27 cellular contexts compared by ENCODE assay signal in genomic region chr10:85900060-85900459, GRCh38.
"Had no signal": no experiment of that assay in that cellular context is flagged by ENCODE, and none has a peak within 500 bp of the region (broad histone marks: within the 10 kb centered on the region; RNA-seq: fewer than 3 reads in every experiment).

No MANE protein-coding gene starts in this region.

- H3K4me3 ChIP-seq: hepatocyte, left ventricle myocardium inferior, lung, pancreas, prostate gland, sigmoid colon, spleen, tibial nerve, uterus had no signal

- H3K27me3 Mint-ChIP-seq: type B pancreatic cell had no signal

- ATAC-seq: natural killer cell; pancreas; right cardiac atrium; stimulated activated memory B cell treated with anti-CD40 and anti-IgM and Interleukin-4, amounts not matched to agents 10 μg/mL and 1 μg/mL and 100 μg/mL, for 72 hours; stimulated activated naive CD8-positive, alpha-beta T cell treated with anti-CD3 and anti-CD28 coated beads, Interleukin-15, amount 100 ng/mL, for 72 hours had no signal

- H3K9me3 ChIP-seq: left ventricle myocardium inferior, pancreas, prostate gland, sigmoid colon, spleen, tibial nerve, uterus had no signal

- H3K36me3 Mint-ChIP-seq: mesothelial cell of epicardium; naive B cell; natural killer cell; stimulated activated memory B cell treated with anti-CD40 and anti-IgM and Interleukin-4, amounts not matched to agents 10 μg/mL and 1 μg/mL and 100 μg/mL, for 72 hours; type B pancreatic cell had no signal

- H3K4me1 ChIP-seq: left ventricle myocardium inferior, pancreas, prostate gland, sigmoid colon, spleen, tibial nerve, uterus had no signal

- H3K4me3 Mint-ChIP-seq: mesothelial cell of epicardium; naive B cell; natural killer cell; nephron progenitor cell; stimulated activated memory B cell treated with anti-CD40 and anti-IgM and Interleukin-4, amounts not matched to agents 10 μg/mL and 1 μg/mL and 100 μg/mL, for 72 hours; stimulated activated naive CD8-positive, alpha-beta T cell treated with anti-CD3 and anti-CD28 coated beads, Interleukin-15, amount 100 ng/mL, for 72 hours; type B pancreatic cell had no signal

- H3K4me2 ChIP-seq: hepatocyte had no signal

- DNase-seq: islet precursor cell; left ventricle myocardium inferior; mesendoderm; naive B cell; natural killer cell; nephron progenitor cell; pancreas; posterior cingulate gyrus; retina; right cardiac atrium; sigmoid colon; small intestine; spleen; stimulated activated CD4-positive, alpha-beta T cell treated with anti-CD3 and anti-CD28 coated beads, Interleukin-2, amount 100 ng/mL, for 48 hours; stimulated activated CD4-positive, alpha-beta T cell treated with anti-CD3 and anti-CD28 coated beads, Interleukin-4, amount 100 ng/mL, for 4 hours; stimulated activated CD8-positive, alpha-beta memory T cell treated with anti-CD3 and anti-CD28 coated beads, Interleukin-4, amount 100 ng/mL, for 48 hours; stimulated activated naive CD4-positive, alpha-beta T cell treated with Interleukin-2 at 50 U/mL for 16 hours; stimulated activated naive CD8-positive, alpha-beta T cell treated with anti-CD3 and anti-CD28 coated beads, Interleukin-15, amount 100 ng/mL, for 72 hours; substantia nigra; uterus had no signal

- H3K27ac Mint-ChIP-seq: mesothelial cell of epicardium; naive B cell; natural killer cell; nephron progenitor cell; stimulated activated memory B cell treated with anti-CD40 and anti-IgM and Interleukin-4, amounts not matched to agents 10 μg/mL and 1 μg/mL and 100 μg/mL, for 72 hours; stimulated activated naive CD8-positive, alpha-beta T cell treated with anti-CD3 and anti-CD28 coated beads, Interleukin-15, amount 100 ng/mL, for 72 hours; type B pancreatic cell had no signal

- H3K4me1 Mint-ChIP-seq: mesothelial cell of epicardium; naive B cell; natural killer cell; nephron progenitor cell; stimulated activated memory B cell treated with anti-CD40 and anti-IgM and Interleukin-4, amounts not matched to agents 10 μg/mL and 1 μg/mL and 100 μg/mL, for 72 hours; stimulated activated naive CD8-positive, alpha-beta T cell treated with anti-CD3 and anti-CD28 coated beads, Interleukin-15, amount 100 ng/mL, for 72 hours had no signal

- H3K79me2 ChIP-seq: hepatocyte had no signal

- H3K36me3 ChIP-seq: left ventricle myocardium inferior, pancreas, prostate gland, sigmoid colon, spleen, tibial nerve, uterus had no signal

- H3K9me3 Mint-ChIP-seq: mesothelial cell of epicardium; nephron progenitor cell; stimulated activated memory B cell treated with anti-CD40 and anti-IgM and Interleukin-4, amounts not matched to agents 10 μg/mL and 1 μg/mL and 100 μg/mL, for 72 hours; type B pancreatic cell had no signal

- H2AFZ ChIP-seq: hepatocyte had no signal

- H3K27ac ChIP-seq: hepatocyte, left ventricle myocardium inferior, pancreas, prostate gland, sigmoid colon, spleen, tibial nerve, uterus had no signal

- H3K27me3 ChIP-seq: hepatocyte, pancreas, sigmoid colon, tibial nerve, uterus had no signal
